Comparison of ENCODE assay signal across 10 cellular contexts in genomic region chrX:13131511-13132137, GRCh38.
DNase-seq lines count a peak whose midpoint lies in the region; ATAC-seq and TF ChIP-seq lines count a peak whose summit lies in the region.
"Had no signal": no experiment of that assay in that cellular context is flagged by ENCODE, and none has a peak within 500 bp of the region (broad histone marks: within the 10 kb centered on the region; RNA-seq: fewer than 3 reads in every experiment).

No MANE protein-coding gene starts in this region.

- H3K4me2 ChIP-seq in mesendoderm (ENCODE audit: low read length): no peak overlapping the region

- H3K4me3 ChIP-seq in CD8-positive, alpha-beta memory T cell (ENCODE audit: low read length): no peak overlapping the region
- H3K4me3 ChIP-seq in mesendoderm (ENCODE audit: low read length) (no peak overlapping the region), thyroid gland (replicated peaks in 1 of 3) (no peak overlapping the region)
- H3K4me3 ChIP-seq: Peyer's patch had no signal

- H3K27ac ChIP-seq in CD8-positive, alpha-beta memory T cell (ENCODE audit: low read depth, low read length): no peak overlapping the region
- H3K27ac ChIP-seq in mesendoderm (ENCODE audit: low read depth, low read length) (no peak overlapping the region), thyroid gland (no peak overlapping the region)
- H3K27ac ChIP-seq: Peyer's patch had no signal

- CTCF ChIA-PET in CD8-positive, alpha-beta memory T cell (lab: Charles Lee): interaction anchor here (0.9 kb wide), 1 partner anchor 39 kb away, joined by 5 read pairs; no protein-coding TSS in a partner anchor

- TF ChIP-seq CTCF in thyroid gland (IDR thresholded peaks at IDR 0.05): no peak
- TF ChIP-seq CTCF in omental fat pad (IDR thresholded peaks at IDR 0.05): no peak

- H3K4me1 ChIP-seq in CD8-positive, alpha-beta memory T cell (ENCODE audit: insufficient read depth, low read length): peaks cover 9% of the 10 kb centered on the region
- H3K4me1 ChIP-seq in mesendoderm (ENCODE audit: control insufficient read depth, low read depth, low read length): no peaks in the 10 kb centered on the region
- H3K4me1 ChIP-seq in thyroid gland: no peaks in the 10 kb centered on the region
- H3K4me1 ChIP-seq: Peyer's patch had no signal

- no peak overlapping the region for H3K4ac ChIP-seq in mesendoderm (ENCODE audit: low read depth, low read length)

- H3K36me3 Mint-ChIP-seq in CD8-positive, alpha-beta memory T cell: no peaks in the 10 kb centered on the region
- peaks cover 4% of the 10 kb centered on the region for H3K36me3 Mint-ChIP-seq in T-helper 1 cell treated with Interleukin-12 subunit alpha and Interleukin-12 subunit beta and Interleukin-4 antibody, amounts not matched to agents 30 μg/mL and 1 μg/mL, for 36 hours (ENCODE audit: low read depth)

- H3K79me1 ChIP-seq in mesendoderm (ENCODE audit: low read length): no peaks in the 10 kb centered on the region

- no peak overlapping the region for H4K8ac ChIP-seq in mesendoderm (ENCODE audit: low read depth, low read length)

- peak overlapping the region in 5 of 7 donors; percentile 16 to 73 (median 38) for H3K4me3 Mint-ChIP-seq in CD8-positive, alpha-beta memory T cell
- H3K4me3 Mint-ChIP-seq in T-helper 1 cell treated with Interleukin-12 subunit alpha and Interleukin-12 subunit beta and Interleukin-4 antibody, amounts not matched to agents 30 μg/mL and 1 μg/mL, for 36 hours: no peak overlapping the region

- peak in 4 of 5 donors; percentile 3 to 48 (median 22) for DNase-seq in CD8-positive, alpha-beta memory T cell
- peak; percentile 44 for DNase-seq in mesendoderm
- no peak for DNase-seq in thyroid gland
- no peak for DNase-seq in medulla oblongata (ENCODE audit: extremely low spot score)
- DNase-seq in omental fat pad (ENCODE audit: low spot score): no peak
- DNase-seq: cortex of kidney had no signal

- H3K9me3 Mint-ChIP-seq in CD8-positive, alpha-beta memory T cell: peaks cover 0 to 2% (median 0%) of the 10 kb centered on the region in 5 donors
- H3K9me3 Mint-ChIP-seq in T-helper 1 cell treated with Interleukin-12 subunit alpha and Interleukin-12 subunit beta and Interleukin-4 antibody, amounts not matched to agents 30 μg/mL and 1 μg/mL, for 36 hours: peaks cover 5% of the 10 kb centered on the region

- peak overlapping the region; percentile 13 to 93 (median 82) for H3K27ac Mint-ChIP-seq in CD8-positive, alpha-beta memory T cell
- peak overlapping the region; percentile 63 for H3K27ac Mint-ChIP-seq in T-helper 1 cell treated with Interleukin-12 subunit alpha and Interleukin-12 subunit beta and Interleukin-4 antibody, amounts not matched to agents 30 μg/mL and 1 μg/mL, for 36 hours

- no peak overlapping the region for H2BK5ac ChIP-seq in mesendoderm (ENCODE audit: low read length)

- no CpG with 5 or more reads among the region's 3 CpGs for WGBS in mesendoderm (ENCODE audit: extremely low coverage, insufficient coverage, low lambda C conversion rate)
- WGBS in thyroid gland, 2 donors: 87 to 98% methylated on average over 3 of the region's 3 CpGs

- POLR2A ChIA-PET in CD8-positive, alpha-beta memory T cell (lab: Charles Lee): no interaction called here

- H4K5ac ChIP-seq in mesendoderm (ENCODE audit: low read length): no peak overlapping the region

- no peak for TF ChIP-seq POLR2A in thyroid gland (IDR thresholded peaks at IDR 0.05)

- no peak overlapping the region for H3K18ac ChIP-seq in mesendoderm (ENCODE audit: low read length)

- H3K27me3 Mint-ChIP-seq in CD8-positive, alpha-beta memory T cell: peaks cover 0 to 8% of the 10 kb centered on the region in 2 donors
- H3K27me3 Mint-ChIP-seq in T-helper 1 cell treated with Interleukin-12 subunit alpha and Interleukin-12 subunit beta and Interleukin-4 antibody, amounts not matched to agents 30 μg/mL and 1 μg/mL, for 36 hours (ENCODE audit: low read depth): no peaks in the 10 kb centered on the region

- no peak overlapping the region for H3K9ac ChIP-seq in mesendoderm (ENCODE audit: low read length)

- ATAC-seq in HG03520 (IDR thresholded peaks at IDR 0.05; ENCODE audit: unreplicated experiment): peak; percentile 44
- ATAC-seq in omental fat pad (ENCODE audit: low FRiP score): no peak
- no peak for ATAC-seq in GM18520 (IDR thresholded peaks at IDR 0.05; ENCODE audit: unreplicated experiment)

- H3K79me2 ChIP-seq in mesendoderm (ENCODE audit: control insufficient read depth, insufficient read depth, low read length): no peaks in the 10 kb centered on the region

- H3K4me1 Mint-ChIP-seq in CD8-positive, alpha-beta memory T cell: peaks cover 20 to 41% (median 25%) of the 10 kb centered on the region in 3 donors
- peaks cover 23% of the 10 kb centered on the region for H3K4me1 Mint-ChIP-seq in T-helper 1 cell treated with Interleukin-12 subunit alpha and Interleukin-12 subunit beta and Interleukin-4 antibody, amounts not matched to agents 30 μg/mL and 1 μg/mL, for 36 hours (ENCODE audit: low read depth)

- no peaks in the 10 kb centered on the region for H3K27me3 ChIP-seq in CD8-positive, alpha-beta memory T cell (ENCODE audit: insufficient read depth, low read length, poor library complexity, severe bottlenecking)
- H3K27me3 ChIP-seq in mesendoderm (ENCODE audit: insufficient read depth, low read length, poor library complexity) (no peaks in the 10 kb centered on the region), thyroid gland (no peaks in the 10 kb centered on the region)
- H3K27me3 ChIP-seq: Peyer's patch had no signal

- H3K9me3 ChIP-seq in CD8-positive, alpha-beta memory T cell (ENCODE audit: low read length): no peaks in the 10 kb centered on the region
- no peaks in the 10 kb centered on the region for H3K9me3 ChIP-seq in thyroid gland
- H3K9me3 ChIP-seq: Peyer's patch had no signal

- no peak overlapping the region for H2AK5ac ChIP-seq in mesendoderm (ENCODE audit: low read length)

- H3K36me3 ChIP-seq in CD8-positive, alpha-beta memory T cell (ENCODE audit: insufficient read depth, low read length): no peaks in the 10 kb centered on the region
- H3K36me3 ChIP-seq in mesendoderm (ENCODE audit: control insufficient read depth, insufficient read depth, low read length): no peaks in the 10 kb centered on the region
- H3K36me3 ChIP-seq in thyroid gland: no peaks in the 10 kb centered on the region
- H3K36me3 ChIP-seq: Peyer's patch had no signal

- H3K56ac ChIP-seq in mesendoderm (ENCODE audit: low read length): no peak overlapping the region

- H2BK120ac ChIP-seq in mesendoderm (ENCODE audit: low read depth, low read length): no peak overlapping the region

- H2BK15ac ChIP-seq in mesendoderm (replicated peaks; ENCODE audit: low read depth): no peak overlapping the region

- H3K23ac ChIP-seq in mesendoderm (ENCODE audit: low read length): no peak overlapping the region

- intact Hi-C loops in thyroid gland (cut with DNase I): no loop called here

Comparison
In these comparisons a context has a peak if more than half of its experiments do, and no peak if none do; other contexts are left out.
1. DNase-seq: peak in CD8-positive, alpha-beta memory T cell (4 of 5) and mesendoderm (single experiment); none in thyroid gland (0 of 2), medulla oblongata (single experiment) and omental fat pad (single experiment).